ENCODE assay signal across 11 cellular contexts in the genomic region with DNA sequence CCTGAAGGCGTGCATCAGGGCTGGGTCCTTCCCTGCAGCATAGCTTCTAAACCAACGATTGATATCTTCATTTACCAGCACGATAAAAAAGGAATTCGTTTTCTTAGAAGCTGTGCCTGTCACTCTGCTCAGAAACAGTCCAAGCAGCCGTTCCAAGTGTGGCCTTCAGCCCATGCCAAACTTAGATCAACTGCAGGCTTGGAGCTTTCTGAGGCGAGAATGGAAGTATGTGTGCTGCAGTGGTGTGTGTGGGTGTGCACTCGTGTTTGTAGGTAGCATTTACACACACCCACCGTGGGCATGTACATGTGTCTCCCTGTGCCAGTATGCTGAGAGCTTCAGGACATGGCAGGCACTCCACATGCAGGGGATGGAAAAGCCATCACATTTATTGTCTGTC.
DNase-seq lines count a peak whose midpoint lies in the region; ATAC-seq and TF ChIP-seq lines count a peak whose summit lies in the region.
"Had no signal": no experiment of that assay in that cellular context is flagged by ENCODE, and none has a peak within 500 bp of the region (broad histone marks: within the 10 kb centered on the region; RNA-seq: fewer than 3 reads in every experiment).

No MANE protein-coding gene starts in this region.

- no peak overlapping the region for H3K9ac ChIP-seq in BLaER1 treated with 17β-estradiol and CSF1 and Interleukin-3, amounts not matched to agents 10 nM and 100 nM

- H3K4me1 Mint-ChIP-seq in osteocyte (ENCODE audit: unreplicated experiment), result peaks cover 21% of the 10 kb centered on the region
- H3K4me1 Mint-ChIP-seq in activated CD8-positive, alpha-beta memory T cell treated with anti-CD3 and anti-CD28 coated beads, Interleukin-2, amount 10 ng/mL, durations not matched to agents 7 days and 5 days, result peaks cover 26% of the 10 kb centered on the region

- H3K4me1 ChIP-seq in BLaER1 treated with 17β-estradiol and CSF1 and Interleukin-3, amounts not matched to agents 10 nM and 100 nM, result peaks cover 8 to 18% (median 12%) of the 10 kb centered on the region in 10 experiments

- no peak overlapping the region for H3K4me3 ChIP-seq in BLaER1 treated with 17β-estradiol and CSF1 and Interleukin-3, amounts not matched to agents 10 nM and 100 nM
- no peak overlapping the region for H3K4me3 ChIP-seq in brain microvascular endothelial cell (ENCODE audit: low read depth, low read length)

- no peaks in the 10 kb centered on the region for H3K36me3 Mint-ChIP-seq in osteocyte (ENCODE audit: unreplicated experiment)
- H3K36me3 Mint-ChIP-seq in activated CD8-positive, alpha-beta memory T cell treated with anti-CD3 and anti-CD28 coated beads, Interleukin-2, amount 10 ng/mL, durations not matched to agents 7 days and 5 days, result no peaks in the 10 kb centered on the region

- H3K27me3 Mint-ChIP-seq in osteocyte (ENCODE audit: unreplicated experiment), result peaks cover 4% of the 10 kb centered on the region
- H3K27me3 Mint-ChIP-seq in activated CD8-positive, alpha-beta memory T cell treated with anti-CD3 and anti-CD28 coated beads, Interleukin-2, amount 10 ng/mL, durations not matched to agents 7 days and 5 days, result peaks cover 15% of the 10 kb centered on the region

- H3K9me3 Mint-ChIP-seq in osteocyte (ENCODE audit: unreplicated experiment), result no peaks in the 10 kb centered on the region
- no peaks in the 10 kb centered on the region for H3K9me3 Mint-ChIP-seq in activated CD8-positive, alpha-beta memory T cell treated with anti-CD3 and anti-CD28 coated beads, Interleukin-2, amount 10 ng/mL, durations not matched to agents 7 days and 5 days (ENCODE audit: low read depth)

- CTCF ChIA-PET in activated CD8-positive, alpha-beta memory T cell treated with anti-CD3 and anti-CD28 coated beads, Interleukin-2, amount 10 ng/mL, durations not matched to agents 7 days and 5 days (lab: Charles Lee), result interaction anchor here (0.6 kb wide), 1 partner anchor 8 kb away, joined by 3 read pairs; no protein-coding TSS in a partner anchor

- DNase-seq in RPMI7951 (ENCODE audit: low read depth), result peak; percentile 9
- DNase-seq in globus pallidus (ENCODE audit: low spot score), result peak; percentile 55
- no peak for DNase-seq in osteocyte (ENCODE audit: extremely low spot score, unreplicated experiment)
- DNase-seq in brain microvascular endothelial cell, result no peak
- DNase-seq in activated CD8-positive, alpha-beta memory T cell treated with anti-CD3 and anti-CD28 coated beads, Interleukin-2, amount 10 ng/mL, durations not matched to agents 7 days and 5 days, result no peak
- DNase-seq: activated effector memory CD4-positive, alpha-beta T cell treated with Interleukin-2 at 50 U/mL for 16 hours had no signal

- H4K20me1 ChIP-seq in BLaER1 treated with 17β-estradiol and CSF1 and Interleukin-3, amounts not matched to agents 10 nM and 100 nM, result no peaks in the 10 kb centered on the region

- H3K27me3 ChIP-seq in BLaER1 treated with 17β-estradiol and CSF1 and Interleukin-3, amounts not matched to agents 10 nM and 100 nM, result no peaks in the 10 kb centered on the region
- H3K27me3 ChIP-seq in brain microvascular endothelial cell (replicated peaks), result peaks cover 2% of the 10 kb centered on the region

- H3K36me3 ChIP-seq in BLaER1 treated with 17β-estradiol and CSF1 and Interleukin-3, amounts not matched to agents 10 nM and 100 nM, result no peaks in the 10 kb centered on the region
- H3K36me3 ChIP-seq in brain microvascular endothelial cell (replicated peaks), result no peaks in the 10 kb centered on the region

- in situ Hi-C loops in brain microvascular endothelial cell (cut with HindIII; ENCODE audit: low pct_ligation_motif_present, low sequenced_read_pairs), result no loop called here

- peak overlapping the region; percentile 13 to 74 (median 51); a peak in 20 of 22 replicates for H3K4me2 ChIP-seq in BLaER1 treated with 17β-estradiol and CSF1 and Interleukin-3, amounts not matched to agents 10 nM and 100 nM

- no peak overlapping the region for H3K4me3 Mint-ChIP-seq in osteocyte (ENCODE audit: unreplicated experiment)
- no peak overlapping the region for H3K4me3 Mint-ChIP-seq in activated CD8-positive, alpha-beta memory T cell treated with anti-CD3 and anti-CD28 coated beads, Interleukin-2, amount 10 ng/mL, durations not matched to agents 7 days and 5 days

- peaks cover 0 to 12% (median 5%) of the 10 kb centered on the region in 11 experiments; a peak in 7 of 22 replicates for H3K9me3 ChIP-seq in BLaER1 treated with 17β-estradiol and CSF1 and Interleukin-3, amounts not matched to agents 10 nM and 100 nM (replicated peaks in 1 of 11)

- ATAC-seq in HG03565 (IDR thresholded peaks at IDR 0.05; ENCODE audit: unreplicated experiment) (no peak), HG03469 (IDR thresholded peaks at IDR 0.05; ENCODE audit: unreplicated experiment) (no peak)
- ATAC-seq in activated CD8-positive, alpha-beta memory T cell treated with anti-CD3 and anti-CD28 coated beads, Interleukin-2, amount 10 ng/mL, durations not matched to agents 7 days and 5 days, result no peak

- TF ChIP-seq CTCF in osteocyte (IDR thresholded peaks at IDR 0.05) (no peak), brain microvascular endothelial cell (IDR thresholded peaks at IDR 0.05; ENCODE audit: low read depth, low read length, missing control alignments) (no peak)

- H3K27ac Mint-ChIP-seq in osteocyte (ENCODE audit: unreplicated experiment), result peak overlapping the region; percentile 61
- no peak overlapping the region for H3K27ac Mint-ChIP-seq in activated CD8-positive, alpha-beta memory T cell treated with anti-CD3 and anti-CD28 coated beads, Interleukin-2, amount 10 ng/mL, durations not matched to agents 7 days and 5 days

- H3K27ac ChIP-seq in BLaER1 treated with 17β-estradiol and CSF1 and Interleukin-3, amounts not matched to agents 10 nM and 100 nM, result no peak overlapping the region
- no peak overlapping the region for H3K27ac ChIP-seq in brain microvascular endothelial cell
- H3K27ac ChIP-seq: C4-2B, VCaP had no signal

Comparison
In these comparisons a context has a peak if more than half of its experiments do, and no peak if none do; other contexts are left out.
1. DNase-seq: peak in RPMI7951 (single experiment) and globus pallidus (single experiment); none in osteocyte (single experiment), brain microvascular endothelial cell (single experiment) and activated CD8-positive, alpha-beta memory T cell treated with anti-CD3 and anti-CD28 coated beads, Interleukin-2, amount 10 ng/mL, durations not matched to agents 7 days and 5 days (single experiment).